8 cellular contexts compared by ENCODE assay signal in the genomic region with DNA sequence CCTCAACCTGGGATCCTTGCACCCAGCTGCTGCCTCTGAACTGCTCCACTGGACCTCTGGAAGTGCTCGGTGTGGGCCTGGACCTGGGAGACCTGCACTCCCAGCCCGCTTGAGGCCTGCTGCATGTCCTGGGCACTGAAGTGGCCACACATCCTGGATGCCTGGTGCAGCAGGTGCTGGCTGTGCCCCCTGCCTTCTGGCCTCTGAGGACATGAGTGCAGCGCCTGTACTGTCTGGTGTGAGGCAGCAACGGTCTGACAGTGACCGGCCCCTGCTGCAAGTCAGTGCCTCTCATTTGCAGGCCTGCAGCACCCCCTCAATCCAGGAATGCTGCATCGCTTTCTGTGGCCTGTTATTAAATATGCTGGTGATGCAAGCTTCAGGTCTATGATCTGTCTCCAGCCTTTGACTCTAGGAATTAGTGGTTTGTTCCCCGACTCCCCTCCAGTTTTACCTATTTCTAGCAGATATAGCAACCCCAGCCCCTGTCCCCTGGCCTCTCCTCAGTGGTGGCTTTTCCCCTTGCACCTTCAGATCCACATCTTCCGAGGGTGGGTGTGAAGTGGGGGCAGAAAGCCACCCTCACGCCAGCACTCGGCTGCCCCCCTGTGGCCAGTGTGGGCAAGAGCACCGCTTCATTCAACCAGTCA.
A peak's percentile ranks its signal among the peaks of the same experiment; 100 is the strongest.
DNase-seq lines count a peak whose midpoint lies in the region; ATAC-seq and FAIRE-seq lines count a peak whose summit lies in the region.

No MANE protein-coding gene starts in this region.

- H3K27me3 Mint-ChIP-seq in memory B cell: peaks cover 7% of the 10 kb centered on the region

- peak overlapping the region; percentile 26 for H3K27ac Mint-ChIP-seq in memory B cell

- H3K9me3 Mint-ChIP-seq in memory B cell: no peaks in the 10 kb centered on the region

- ATAC-seq in memory B cell (ENCODE audit: low read depth): peak; percentile 36

- H3K36me3 Mint-ChIP-seq in memory B cell: no peaks in the 10 kb centered on the region

- in situ Hi-C loops in ACHN (cut with HindIII; ENCODE audit: low pct_ligation_motif_present, low pct_unique_long_range_greater_than_20kb, low sequenced_read_pairs): no loop called here

- FAIRE-seq in GM18507 (lab: Jason Lieb, UNC) (peak; percentile 94), RCC 7860 (lab: Jason Lieb, UNC) (no peak)

- H3K4me1 Mint-ChIP-seq in memory B cell: peaks cover 20% of the 10 kb centered on the region

- H3K4me3 Mint-ChIP-seq in memory B cell: peak overlapping the region; percentile 49

- peak; percentile 61 for DNase-seq in ACHN
- peak; percentile 69 for DNase-seq in GM18507 (ENCODE audit: extremely low spot score, insufficient read length, low read depth)
- peak; percentile 76 for DNase-seq in NCI-H2227 (lab: John Stamatoyannopoulos, UW; ENCODE audit: unreplicated experiment)
- DNase-seq in activated CD4-positive, alpha-beta T cell treated with anti-CD3 and anti-CD28 coated beads, Interleukin-2, amount 50 U/mL, for 4 hours: peak; percentile 65 to 66
- peak; percentile 36 for DNase-seq in dedifferentiated amniotic fluid mesenchymal stem cell (ENCODE audit: extremely low spot score)
- peak; percentile 69 to 70 for DNase-seq in memory B cell (ENCODE audit: low spot score in 2 of 2)
- DNase-seq in stimulated activated CD8-positive, alpha-beta memory T cell treated with anti-CD3 and anti-CD28 coated beads, Interleukin-2, amount 100 ng/mL, for 48 hours (ENCODE audit: low read depth in 2 of 2): peak; percentile 54 to 55
- no peak for DNase-seq in RCC 7860 (ENCODE audit: low spot score)
